ENCODE assay signal across 18 cellular contexts in the genomic region with DNA sequence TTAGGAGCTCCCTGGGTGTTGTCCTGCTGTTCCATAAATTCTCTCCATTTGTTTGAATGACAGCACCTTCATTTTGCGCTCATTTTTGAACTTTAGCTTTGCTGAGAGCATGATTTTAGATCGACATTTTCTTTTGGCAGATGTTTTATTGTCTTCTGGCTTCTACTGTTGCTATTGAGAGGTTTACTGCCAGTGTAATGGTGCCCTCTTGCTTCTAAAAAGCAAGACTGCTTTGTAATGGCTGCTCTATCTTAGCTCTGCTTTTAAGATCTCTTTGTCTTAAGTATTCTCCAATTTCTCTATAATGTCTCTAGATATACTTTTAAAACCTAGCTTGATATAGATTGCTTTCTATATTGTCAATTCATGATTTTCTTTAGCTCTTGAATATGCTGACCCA. TPM values are rescaled to one million over a fixed set of nuclear protein-coding genes. Genes with fewer than 3 reads are reported as not detected.
DNase-seq lines count a peak whose midpoint lies in the region; ATAC-seq, FAIRE-seq and TF ChIP-seq lines count a peak whose summit lies in the region.
"Had no signal": no experiment of that assay in that cellular context is flagged by ENCODE, and none has a peak within 500 bp of the region (broad histone marks: within the 10 kb centered on the region; RNA-seq: fewer than 3 reads in every experiment).

No MANE protein-coding gene starts in this region.

- no peak overlapping the region for H3K27ac Mint-ChIP-seq in natural killer cell
- H3K27ac Mint-ChIP-seq: CD4-positive, alpha-beta T cell; IgD-negative memory B cell had no signal

- H3K9me3 ChIP-seq in AG04450 (ENCODE audit: control insufficient read depth, insufficient read depth, low read length), result no peaks in the 10 kb centered on the region
- no peaks in the 10 kb centered on the region for H3K9me3 ChIP-seq in Panc1 (ENCODE audit: control insufficient read depth, insufficient read depth, low read depth, low read length)
- no peaks in the 10 kb centered on the region for H3K9me3 ChIP-seq in endothelial cell of umbilical vein (replicated peaks; ENCODE audit: control insufficient read depth, insufficient read depth, low read length)
- H3K9me3 ChIP-seq in suprapubic skin, result no peaks in the 10 kb centered on the region
- H3K9me3 ChIP-seq: heart right ventricle, neutrophil had no signal

- ATAC-seq in Panc1 (no peak), natural killer cell (no peak)
- ATAC-seq: heart right ventricle had no signal

- H3K27ac ChIP-seq in AG04450 (ENCODE audit: low read depth, low read length) (no peak overlapping the region), Panc1 (ENCODE audit: low read length) (no peak overlapping the region), endothelial cell of umbilical vein (ENCODE audit: insufficient read depth, low read depth, low read length) (no peak overlapping the region), suprapubic skin (no peak overlapping the region)
- H3K27ac ChIP-seq: heart right ventricle, neutrophil had no signal

- H3K27me3 ChIP-seq in AG04450 (ENCODE audit: control insufficient read depth, insufficient read depth, low read length), result no peaks in the 10 kb centered on the region
- no peaks in the 10 kb centered on the region for H3K27me3 ChIP-seq in Panc1 (ENCODE audit: control insufficient read depth, insufficient read depth, low read length)
- H3K27me3 ChIP-seq in endothelial cell of umbilical vein (ENCODE audit: control insufficient read depth in 2 of 2, insufficient read depth in 2 of 2, low read length in 2 of 2), result no peaks in the 10 kb centered on the region
- no peaks in the 10 kb centered on the region for H3K27me3 ChIP-seq in suprapubic skin
- H3K27me3 ChIP-seq: heart right ventricle, neutrophil had no signal

- no peaks in the 10 kb centered on the region for H4K20me1 ChIP-seq in endothelial cell of umbilical vein (replicated peaks; ENCODE audit: control insufficient read depth, extremely low read depth, insufficient read depth, low read length)

- no peak overlapping the region for H2AFZ ChIP-seq in endothelial cell of umbilical vein (ENCODE audit: low read depth, low read length)

- BruUV-seq in Panc1 (replicated peaks; lab: Mats Ljungman, UMichigan) (no TSS peak), endothelial cell of umbilical vein (replicated peaks; lab: Mats Ljungman, UMichigan) (no TSS peak)

- POLR2A ChIA-PET in AG04450 (lab: Yijun Ruan, JAX), result no interaction called here
- POLR2A ChIA-PET in Panc1 (lab: Charles Lee), result no interaction called here
- POLR2A ChIA-PET in endothelial cell of umbilical vein (lab: Charles Lee), result interaction anchor here (1.0 kb wide), 1 partner anchor 10 kb away, joined by 4 read pairs; no protein-coding TSS in a partner anchor

- DNase-seq in AG04450 (ENCODE audit: low read depth, low spot score) (no peak), HCEC 1CT (peak; percentile 26), Panc1 (ENCODE audit: low read depth, low spot score) (no peak), endothelial cell of umbilical vein (ENCODE audit: low read depth, low spot score) (peak; percentile 35), suprapubic skin (ENCODE audit: low spot score in 2 of 2) (no peak), natural killer cell (no peak), kidney glomerular epithelial cell (lab: John Stamatoyannopoulos, UW) (no peak)
- DNase-seq in stimulated activated CD4-positive, alpha-beta T cell treated with anti-CD3 and anti-CD28 coated beads, Interleukin-1b, Interleukin-23, amount 100 ng/mL, for 48 hours, result no peak
- DNase-seq: activated CD4-positive, alpha-beta T cell treated with anti-CD3 and anti-CD28 coated beads, Interleukin-2, amount 50 U/mL, for 48 hours; activated gamma-delta T cell; CD4-positive, alpha-beta T cell; heart right ventricle had no signal

- 0 out of 2 replicates have a peak, but pooled peaks have one; percentile 12 for TF ChIP-seq CTCF in AG04450 (IDR thresholded peaks at IDR 0.05; ENCODE audit: low read depth, low read length)
- peak; percentile 19; the same call in 1 of the 2 replicates for TF ChIP-seq CTCF in Panc1 (IDR thresholded peaks at IDR 0.05)
- no peak for TF ChIP-seq CTCF in endothelial cell of umbilical vein (IDR thresholded peaks at IDR 0.05; ENCODE audit: extremely low read depth in 1 of 2, insufficient read depth in 1 of 2, low read depth in 1 of 2, low read length in 2 of 2)
- no peak for TF ChIP-seq CTCF in suprapubic skin (IDR thresholded peaks at IDR 0.05)
- no peak for TF ChIP-seq CTCF in natural killer cell (IDR thresholded peaks at IDR 0.05)

- FAIRE-seq in endothelial cell of umbilical vein (lab: Jason Lieb, UNC), result no peak
- FAIRE-seq: endometrium had no signal

- TF ChIP-seq EP300 in suprapubic skin (IDR thresholded peaks at IDR 0.05), result no peak

- no peaks in the 10 kb centered on the region for H3K79me2 ChIP-seq in endothelial cell of umbilical vein (ENCODE audit: control insufficient read depth, insufficient read depth, low read length)

- no peaks in the 10 kb centered on the region for H3K4me1 Mint-ChIP-seq in natural killer cell

- no peaks in the 10 kb centered on the region for H3K36me3 Mint-ChIP-seq in natural killer cell

- no peaks in the 10 kb centered on the region for H3K9me1 ChIP-seq in endothelial cell of umbilical vein (replicated peaks; ENCODE audit: control insufficient read depth, extremely low read depth, insufficient read depth, low read length)

- dilution Hi-C loops in endothelial cell of umbilical vein (cut with MboI; ENCODE audit: extremely low pct_ligation_motif_present, low sequenced_read_pairs), result no loop called here

- CTCF ChIA-PET in AG04450 (lab: Charles Lee), result interaction anchor here (0.9 to 1.6 kb wide), 5 partner anchors 9 to 580 kb away, joined by 3 to 5 read pairs (median 3); no protein-coding TSS in a partner anchor
- CTCF ChIA-PET in Panc1 (lab: Charles Lee), result interaction anchor here (0.8 kb wide), 1 partner anchor 45 kb away, joined by 3 read pairs; no protein-coding TSS in a partner anchor
- CTCF ChIA-PET in endothelial cell of umbilical vein (lab: Charles Lee), result interaction anchor here (1.0 to 2.3 kb wide), 14 partner anchors 9 to 188 kb away, joined by 3 to 18 read pairs (median 4); no protein-coding TSS in a partner anchor

- H3K4me2 ChIP-seq in endothelial cell of umbilical vein (ENCODE audit: insufficient read depth, low read length), result no peak overlapping the region
- H3K4me2 ChIP-seq: smooth muscle cell had no signal

- no peak overlapping the region for H3K4me3 ChIP-seq in AG04450 (ENCODE audit: low read depth, low read length)
- no peak overlapping the region for H3K4me3 ChIP-seq in Panc1 (ENCODE audit: low read depth in 2 of 2, low read length in 2 of 2)
- no peak overlapping the region for H3K4me3 ChIP-seq in endothelial cell of umbilical vein (replicated peaks in 1 of 3; ENCODE audit: insufficient read depth in 1 of 3, low read depth in 1 of 3, low read length in 3 of 3)
- no peak overlapping the region for H3K4me3 ChIP-seq in suprapubic skin
- H3K4me3 ChIP-seq: heart right ventricle, smooth muscle cell had no signal

- WGBS in suprapubic skin, result 36% methylated on average over 2 of the region's 2 CpGs

- H3K4me3 Mint-ChIP-seq in natural killer cell, result no peak overlapping the region
- H3K4me3 Mint-ChIP-seq: CD4-positive, alpha-beta T cell; IgD-negative memory B cell had no signal

- no peaks in the 10 kb centered on the region for H3K9me3 Mint-ChIP-seq in natural killer cell
- H3K9me3 Mint-ChIP-seq: CD4-positive, alpha-beta T cell; IgD-negative memory B cell had no signal

- TF ChIP-seq POLR2A in endothelial cell of umbilical vein (IDR thresholded peaks at IDR 0.05; ENCODE audit: low read depth, low read length) (no peak), suprapubic skin (IDR thresholded peaks at IDR 0.05) (no peak)

- in situ Hi-C loops in Panc1 (cut with HindIII; ENCODE audit: low pct_unique_long_range_greater_than_20kb, low sequenced_read_pairs), result no loop called here

- no peaks in the 10 kb centered on the region for H3K4me1 ChIP-seq in Panc1 (ENCODE audit: control insufficient read depth, insufficient read depth, low read length)
- peaks cover 1% of the 10 kb centered on the region for H3K4me1 ChIP-seq in endothelial cell of umbilical vein (ENCODE audit: control insufficient read depth, extremely low read depth, insufficient read depth, low read length)
- no peaks in the 10 kb centered on the region for H3K4me1 ChIP-seq in suprapubic skin
- H3K4me1 ChIP-seq: heart right ventricle had no signal

- H3K9ac ChIP-seq in endothelial cell of umbilical vein (replicated peaks; ENCODE audit: extremely low read depth, insufficient read depth, low read length), result no peak overlapping the region

- intact Hi-C loops in Panc1 (cut with micrococcal nuclease; ENCODE audit: unreplicated experiment), result no loop called here
- intact Hi-C loops in endothelial cell of umbilical vein (cut with micrococcal nuclease), result no loop called here
- intact Hi-C loops in natural killer cell (cut with micrococcal nuclease), result no loop called here

- H3K27me3 Mint-ChIP-seq in natural killer cell (ENCODE audit: low read depth in 2 of 2), result no peaks in the 10 kb centered on the region
- H3K27me3 Mint-ChIP-seq: CD4-positive, alpha-beta T cell; IgD-negative memory B cell had no signal

- H3K36me3 ChIP-seq in Panc1 (ENCODE audit: control insufficient read depth, insufficient read depth, low read length) (no peaks in the 10 kb centered on the region), endothelial cell of umbilical vein (ENCODE audit: control insufficient read depth in 2 of 2, extremely low read depth in 1 of 2, insufficient read depth in 2 of 2, low read length in 2 of 2) (no peaks in the 10 kb centered on the region), suprapubic skin (no peaks in the 10 kb centered on the region)
- H3K36me3 ChIP-seq: neutrophil had no signal

RNA-seq across cellular contexts. Expression of a gene that starts 27.8 kb away (rescaled TPM):
- polyA plus RNA-seq in AG04450 (2011; rRNA removed) (20.3 and 24.8 TPM in 2 replicates), endothelial cell of umbilical vein (19.2 and 22.3 TPM in 2 replicates)
- polyA minus RNA-seq in AG04450 (2011; rRNA and poly(A)+ RNA removed), result 6.6 and 8.3 TPM in 2 replicates
- total RNA-seq in Panc1 (2021; ENCODE audit: unreplicated experiment) (21.8 TPM), endothelial cell of umbilical vein (22.1 and 24.9 TPM in 2 replicates), suprapubic skin (10 to 100 TPM in 1 of 4 donors, 1 to 10 TPM in 3; 6.7 to 31.5 (median 8.9) TPM), natural killer cell (10 to 100 TPM; 11.9 to 16.2 (median 15.5) TPM)
- 12.4 TPM for polyA plus RNA-seq in Panc1 (2012; ENCODE audit: insufficient read length)
- polyA plus RNA-seq in endothelial cell of umbilical vein (2011; cell fraction: cytosol; rRNA removed), result 25.6 and 27.1 TPM in 2 replicates
- 28.1 and 38.8 TPM in 2 replicates for polyA plus RNA-seq in endothelial cell of umbilical vein (2011; cell fraction: nucleus; rRNA removed)
- polyA plus RNA-seq in endothelial cell of umbilical vein (2012), result 14.7 and 22.7 TPM in 2 replicates
- 29.5 and 36.2 TPM in 2 replicates for polyA minus RNA-seq in endothelial cell of umbilical vein
- polyA minus RNA-seq in endothelial cell of umbilical vein (2011; cell fraction: cytosol; rRNA and poly(A)+ RNA removed), result 8.9 TPM
- 14.1 and 26.0 TPM in 2 replicates for polyA minus RNA-seq in endothelial cell of umbilical vein (2011; cell fraction: nucleus; rRNA and poly(A)+ RNA removed)

RNA-seq across cellular contexts. Expression of a gene that starts 28.0 kb away (rescaled TPM):
- polyA plus RNA-seq in AG04450 (2011; rRNA removed) (not detected in 2 replicates), endothelial cell of umbilical vein (not detected in 2 replicates)
- polyA minus RNA-seq in AG04450 (2011; rRNA and poly(A)+ RNA removed), result not detected in 2 replicates
- total RNA-seq in Panc1 (2021; ENCODE audit: unreplicated experiment) (not detected), endothelial cell of umbilical vein (not detected in 2 replicates), suprapubic skin (10 to 100 TPM; 29.1 to 89.7 (median 64.3) TPM), natural killer cell (under 1 TPM in 1 of 3 donors, not detected in 2; 0.52 TPM)
- 0.23 TPM for polyA plus RNA-seq in Panc1 (2012; ENCODE audit: insufficient read length)
- not detected in 2 replicates for polyA plus RNA-seq in endothelial cell of umbilical vein (2011; cell fraction: cytosol; rRNA removed)
- not detected in 2 replicates for polyA plus RNA-seq in endothelial cell of umbilical vein (2011; cell fraction: nucleus; rRNA removed)
- 0.37 TPM in 1 of 2 replicates, not detected in the other for polyA plus RNA-seq in endothelial cell of umbilical vein (2012)
- polyA minus RNA-seq in endothelial cell of umbilical vein, result not detected in 2 replicates
- 3.1 TPM for polyA minus RNA-seq in endothelial cell of umbilical vein (2011; cell fraction: cytosol; rRNA and poly(A)+ RNA removed)
- polyA minus RNA-seq in endothelial cell of umbilical vein (2011; cell fraction: nucleus; rRNA and poly(A)+ RNA removed), result not detected in 2 replicates
- total RNA-seq: CD4-positive, alpha-beta T cell; subcutaneous adipose tissue had no signal
- polyA plus RNA-seq: heart right ventricle, IgD-negative memory B cell, liver had no signal

RNA-seq across cellular contexts. Expression of a gene that starts 41.9 kb away (rescaled TPM):
- polyA plus RNA-seq in AG04450 (2011; rRNA removed), result not detected in 2 replicates
- not detected in 2 replicates for polyA minus RNA-seq in AG04450 (2011; rRNA and poly(A)+ RNA removed)
- 1.2 TPM for total RNA-seq in Panc1 (2021; ENCODE audit: unreplicated experiment)
- polyA plus RNA-seq in Panc1 (2012; ENCODE audit: insufficient read length), result 1.1 TPM
- 0.18 TPM in 1 of 2 replicates, not detected in the other for total RNA-seq in endothelial cell of umbilical vein
- polyA plus RNA-seq in endothelial cell of umbilical vein, result 0.05 TPM in 1 of 2 replicates, not detected in the other
- polyA plus RNA-seq in endothelial cell of umbilical vein (2011; cell fraction: cytosol; rRNA removed), result not detected in 2 replicates
- polyA plus RNA-seq in endothelial cell of umbilical vein (2011; cell fraction: nucleus; rRNA removed), result not detected in 2 replicates
- polyA plus RNA-seq in endothelial cell of umbilical vein (2012), result 0.19 and 0.26 TPM in 2 replicates
- not detected in 2 replicates for polyA minus RNA-seq in endothelial cell of umbilical vein
- polyA minus RNA-seq in endothelial cell of umbilical vein (2011; cell fraction: cytosol; rRNA and poly(A)+ RNA removed), result not detected
- not detected in 2 replicates for polyA minus RNA-seq in endothelial cell of umbilical vein (2011; cell fraction: nucleus; rRNA and poly(A)+ RNA removed)
- total RNA-seq in suprapubic skin, result 1 to 10 TPM in 3 of 4 donors, under 1 TPM in 1; 0.68 to 7.3 (median 2.1) TPM
- under 1 TPM in 2 of 3 donors, not detected in 1; 0.20 to 0.24 TPM for total RNA-seq in natural killer cell
- total RNA-seq: heart right ventricle, liver, smooth muscle cell had no signal
- polyA plus RNA-seq: smooth muscle cell had no signal

RNA-seq across cellular contexts. Expression of a gene that starts 49.9 kb away (rescaled TPM):
- polyA plus RNA-seq in AG04450 (2011; rRNA removed) (not detected in 2 replicates), endothelial cell of umbilical vein (not detected in 2 replicates)
- not detected in 2 replicates for polyA minus RNA-seq in AG04450 (2011; rRNA and poly(A)+ RNA removed)
- total RNA-seq in Panc1 (2021; ENCODE audit: unreplicated experiment) (not detected), endothelial cell of umbilical vein (not detected in 2 replicates), suprapubic skin (10 to 100 TPM; 29.0 to 73.8 (median 43.0) TPM), natural killer cell (under 1 TPM; 0.14 to 0.78 (median 0.70) TPM)
- not detected for polyA plus RNA-seq in Panc1 (2012; ENCODE audit: insufficient read length)
- polyA plus RNA-seq in endothelial cell of umbilical vein (2011; cell fraction: cytosol; rRNA removed), result not detected in 2 replicates
- polyA plus RNA-seq in endothelial cell of umbilical vein (2011; cell fraction: nucleus; rRNA removed), result not detected in 2 replicates
- not detected in 2 replicates for polyA plus RNA-seq in endothelial cell of umbilical vein (2012)
- not detected in 2 replicates for polyA minus RNA-seq in endothelial cell of umbilical vein
- 7.6 TPM for polyA minus RNA-seq in endothelial cell of umbilical vein (2011; cell fraction: cytosol; rRNA and poly(A)+ RNA removed)
- not detected in 2 replicates for polyA minus RNA-seq in endothelial cell of umbilical vein (2011; cell fraction: nucleus; rRNA and poly(A)+ RNA removed)
- total RNA-seq: smooth muscle cell had no signal
- polyA plus RNA-seq: smooth muscle cell had no signal

Comparison
In these comparisons a context has a peak if more than half of its experiments do, and no peak if none do; other contexts are left out.
1. DNase-seq: peak in HCEC 1CT (single experiment) and endothelial cell of umbilical vein (single experiment); none in AG04450 (single experiment), Panc1 (single experiment), suprapubic skin (0 of 2), natural killer cell (single experiment), kidney glomerular epithelial cell (single experiment) and stimulated activated CD4-positive, alpha-beta T cell treated with anti-CD3 and anti-CD28 coated beads, Interleukin-1b, Interleukin-23, amount 100 ng/mL, for 48 hours (single experiment).
2. CTCF ChIP-seq: peak in AG04450 (single experiment) and Panc1 (single experiment); none in endothelial cell of umbilical vein (0 of 2), suprapubic skin (0 of 2) and natural killer cell (single experiment).
3. RNA of a gene that starts 28.0 kb away (total RNA-seq): 29.1 to 89.7 TPM in suprapubic skin; 0.52 TPM in natural killer cell, not detected in Panc1 (single experiment) and not detected in endothelial cell of umbilical vein; every median in the first group is over 10 times any median in the second.